ENCODE assay signal across 10 cellular contexts in genomic region chr6:152669894-152670293, GRCh38. TPM values are rescaled to one million over a fixed set of nuclear protein-coding genes. Genes with fewer than 3 reads are reported as not detected.
DNase-seq lines count a peak whose midpoint lies in the region; ATAC-seq and TF ChIP-seq lines count a peak whose summit lies in the region.
"Had no signal": no experiment of that assay in that cellular context is flagged by ENCODE, and none has a peak within 500 bp of the region (broad histone marks: within the 10 kb centered on the region; RNA-seq: fewer than 3 reads in every experiment).

No MANE protein-coding gene starts in this region.

- H3K36me3 ChIP-seq in neural progenitor cell (no peaks in the 10 kb centered on the region), transverse colon (no peaks in the 10 kb centered on the region)

- 10 to 27% methylated on average over 1 of the region's 1 CpG for WGBS in transverse colon (ENCODE audit: low coverage in 1 of 2), 2 donors

- POLR2A ChIA-PET in CD4-positive, alpha-beta T cell (lab: Charles Lee) = no interaction called here

- intact Hi-C loops in CD4-positive, alpha-beta T cell (cut with DNase I, micrococcal nuclease) = no loop called here
- intact Hi-C loops in transverse colon (cut with DNase I; ENCODE audit: low total_unique reads) = no loop called here

- TF ChIP-seq EP300 in Ishikawa (IDR thresholded peaks at IDR 0.05; ENCODE audit: borderline replicate concordance) (no peak), transverse colon (IDR thresholded peaks at IDR 0.05; ENCODE audit: low read depth) (no peak)

- H3K4me2 ChIP-seq in neural progenitor cell = no peak overlapping the region

- H3K36me3 Mint-ChIP-seq in brain (no peaks in the 10 kb centered on the region), neural progenitor cell (no peaks in the 10 kb centered on the region)
- H3K36me3 Mint-ChIP-seq in CD4-positive, alpha-beta T cell (ENCODE audit: low read depth) = no peaks in the 10 kb centered on the region

- H3K27ac ChIP-seq in neural progenitor cell (no peak overlapping the region), transverse colon (no peak overlapping the region)
- no peak overlapping the region for H3K27ac ChIP-seq in CD4-positive, alpha-beta T cell (ENCODE audit: low read depth, low read length)
- H3K27ac ChIP-seq: skin epidermis had no signal

- no peak for TF ChIP-seq POLR2A in transverse colon (IDR thresholded peaks at IDR 0.05)

- H3K27ac Mint-ChIP-seq in brain = no peak overlapping the region
- H3K27ac Mint-ChIP-seq in neural progenitor cell = no peak overlapping the region
- H3K27ac Mint-ChIP-seq in CD4-positive, alpha-beta T cell = no peak overlapping the region

- no peaks in the 10 kb centered on the region for H4K20me1 ChIP-seq in neural progenitor cell (ENCODE audit: low read depth)

- H3K27me3 ChIP-seq in neural progenitor cell (no peaks in the 10 kb centered on the region), transverse colon (no peaks in the 10 kb centered on the region)
- H3K27me3 ChIP-seq in CD4-positive, alpha-beta T cell (ENCODE audit: control insufficient read depth, insufficient read depth, low read length) = no peaks in the 10 kb centered on the region

- H3K9me3 Mint-ChIP-seq in brain = peaks cover 2 to 14% (median 7%) of the 10 kb centered on the region in 5 experiments
- peaks cover 2% of the 10 kb centered on the region for H3K9me3 Mint-ChIP-seq in neural progenitor cell
- peaks cover 4% of the 10 kb centered on the region for H3K9me3 Mint-ChIP-seq in CD4-positive, alpha-beta T cell

- H3K4me3 Mint-ChIP-seq in brain = no peak overlapping the region
- no peak overlapping the region for H3K4me3 Mint-ChIP-seq in neural progenitor cell
- no peak overlapping the region for H3K4me3 Mint-ChIP-seq in CD4-positive, alpha-beta T cell

- no peaks in the 10 kb centered on the region for H3K79me2 ChIP-seq in neural progenitor cell (ENCODE audit: low read depth)

- peaks cover 8% of the 10 kb centered on the region for H3K27me3 Mint-ChIP-seq in brain
- H3K27me3 Mint-ChIP-seq in neural progenitor cell (ENCODE audit: insufficient read depth, low read depth) = no peaks in the 10 kb centered on the region
- H3K27me3 Mint-ChIP-seq in CD4-positive, alpha-beta T cell = peaks cover 11% of the 10 kb centered on the region

- ATAC-seq in CD4-positive, alpha-beta T cell (ENCODE audit: poor library complexity) = no peak
- no peak for ATAC-seq in stimulated activated naive CD8-positive, alpha-beta T cell treated with anti-CD3 and anti-CD28 coated beads, Interleukin-15, Interleukin-2, amounts not matched to agents 100 U/mL and 50 U/mL, for 24 hours

- H3K9ac ChIP-seq in neural progenitor cell = no peak overlapping the region

- no peaks in the 10 kb centered on the region for H3K9me3 ChIP-seq in neural progenitor cell (ENCODE audit: low read depth)
- no peaks in the 10 kb centered on the region for H3K9me3 ChIP-seq in CD4-positive, alpha-beta T cell (ENCODE audit: control insufficient read depth, low read length)
- H3K9me3 ChIP-seq in transverse colon = no peaks in the 10 kb centered on the region

- no peaks in the 10 kb centered on the region for H3K4me1 ChIP-seq in neural progenitor cell
- H3K4me1 ChIP-seq in transverse colon = no peaks in the 10 kb centered on the region

- no peaks in the 10 kb centered on the region for H3K4me1 Mint-ChIP-seq in brain
- no peaks in the 10 kb centered on the region for H3K4me1 Mint-ChIP-seq in neural progenitor cell
- no peaks in the 10 kb centered on the region for H3K4me1 Mint-ChIP-seq in CD4-positive, alpha-beta T cell (ENCODE audit: low read depth)

- TF ChIP-seq RAD21 in Ishikawa (IDR thresholded peaks at IDR 0.05; ENCODE audit: low read depth) = peak; percentile 53

- CTCF ChIA-PET in CD4-positive, alpha-beta T cell (lab: Charles Lee) = no interaction called here

- DNase-seq in GM10266 (ENCODE audit: extremely low spot score) (no peak), neural progenitor cell (ENCODE audit: low spot score) (peak; percentile 20), transverse colon (no peak)
- no peak for DNase-seq in CD4-positive, alpha-beta T cell
- no peak for DNase-seq in stimulated activated naive CD8-positive, alpha-beta T cell treated with anti-CD3 and anti-CD28 coated beads, Interleukin-15, Interleukin-2, amounts not matched to agents 100 U/mL and 50 U/mL, for 24 hours
- DNase-seq in activated effector memory CD4-positive, alpha-beta T cell treated with Interleukin-2 at 50 U/mL for 16 hours = no peak
- DNase-seq: activated naive CD4-positive, alpha-beta T cell treated with Interleukin-2 at 50 U/mL for 16 hours had no signal

- in situ Hi-C loops in transverse colon (cut with MboI; ENCODE audit: low pct_ligation_motif_present in 1 of 4, low pct_unique_long_range_greater_than_20kb in 1 of 4, low sequenced_read_pairs in 3 of 4) = no loop called here

- H3K4me3 ChIP-seq in neural progenitor cell (no peak overlapping the region), transverse colon (no peak overlapping the region)
- H3K4me3 ChIP-seq: skin epidermis had no signal

- peak; percentile 22 for TF ChIP-seq CTCF in GM10266 (IDR thresholded peaks at IDR 0.05; ENCODE audit: control insufficient read depth, insufficient read depth, low read depth, missing control alignments)
- TF ChIP-seq CTCF in brain (conservative IDR thresholded peaks at IDR 0.05) = peak; percentile 65 to 66
- peak; percentile 53 for TF ChIP-seq CTCF in neural progenitor cell (IDR thresholded peaks at IDR 0.05)
- no peak for TF ChIP-seq CTCF in CD4-positive, alpha-beta T cell (IDR thresholded peaks at IDR 0.05)
- no peak for TF ChIP-seq CTCF in transverse colon (IDR thresholded peaks at IDR 0.05)

- H2AFZ ChIP-seq in neural progenitor cell (replicated peaks) = no peak overlapping the region

- no peaks in the 10 kb centered on the region for H3F3A ChIP-seq in neural progenitor cell (ENCODE audit: low read depth)

TF ChIP-seq in Ishikawa, 13 proteins besides CTCF, POLR2A, EP300 and RAD21:
- TF ChIP-seq TAF1 (IDR thresholded peaks at IDR 0.05; ENCODE audit: low read depth) (no peak), TEAD4 (IDR thresholded peaks at IDR 0.05) (no peak), YY1 (IDR thresholded peaks at IDR 0.05; ENCODE audit: low read depth) (no peak), EGR1 (IDR thresholded peaks at IDR 0.05) (no peak), MAX (IDR thresholded peaks at IDR 0.05) (no peak), TCF12 (IDR thresholded peaks at IDR 0.05; ENCODE audit: low read depth) (no peak), CREB1 (IDR thresholded peaks at IDR 0.05; ENCODE audit: low read depth) (no peak), FOXM1 (IDR thresholded peaks at IDR 0.05; ENCODE audit: borderline replicate concordance, low read depth) (no peak), NFIC (IDR thresholded peaks at IDR 0.05) (no peak), REST (IDR thresholded peaks at IDR 0.05; ENCODE audit: low read depth) (no peak), USF1 (IDR thresholded peaks at IDR 0.05) (no peak), CEBPB (IDR thresholded peaks at IDR 0.05) (no peak), ZBTB7A (IDR thresholded peaks at IDR 0.05; ENCODE audit: low read depth) (no peak)
TF ChIP-seq in Ishikawa: peak in this region for 0.

RNA-seq across cellular contexts. Expression of gene MYCT1, which starts 27.8 kb away (rescaled TPM):
- 2.2 TPM for polyA plus RNA-seq in brain (ENCODE audit: insufficient read depth, low read depth, low replicate concordance)
- not detected in 2 replicates for total RNA-seq in neural progenitor cell (ENCODE audit: low replicate concordance)
- not detected for total RNA-seq in CD4-positive, alpha-beta T cell
- 1 to 10 TPM in 2 of 4 donors, under 1 TPM in 1, not detected in 1; 0.20 to 2.4 (median 2.3) TPM for total RNA-seq in transverse colon

RNA-seq across cellular contexts. Expression of gene SYNE1, which starts 32.7 kb away (rescaled TPM):
- 18.3 TPM for polyA plus RNA-seq in brain (ENCODE audit: insufficient read depth, low read depth, low replicate concordance)
- total RNA-seq in neural progenitor cell (ENCODE audit: low replicate concordance) (4.5 and 6.0 TPM in 2 replicates), transverse colon (10 to 100 TPM; 31.4 to 87.2 (median 59.7) TPM)
- 100 to 1,000 TPM in 1 of 2 experiments, 10 to 100 TPM in 1; 94.9 to 108 TPM for total RNA-seq in CD4-positive, alpha-beta T cell

Comparison
In these comparisons a context has a peak if more than half of its experiments do, and no peak if none do; other contexts are left out.
1. CTCF ChIP-seq: peak in GM10266 (single experiment), brain (2 of 2) and neural progenitor cell (single experiment); none in CD4-positive, alpha-beta T cell (single experiment) and transverse colon (0 of 5).